In the genomic region with DNA sequence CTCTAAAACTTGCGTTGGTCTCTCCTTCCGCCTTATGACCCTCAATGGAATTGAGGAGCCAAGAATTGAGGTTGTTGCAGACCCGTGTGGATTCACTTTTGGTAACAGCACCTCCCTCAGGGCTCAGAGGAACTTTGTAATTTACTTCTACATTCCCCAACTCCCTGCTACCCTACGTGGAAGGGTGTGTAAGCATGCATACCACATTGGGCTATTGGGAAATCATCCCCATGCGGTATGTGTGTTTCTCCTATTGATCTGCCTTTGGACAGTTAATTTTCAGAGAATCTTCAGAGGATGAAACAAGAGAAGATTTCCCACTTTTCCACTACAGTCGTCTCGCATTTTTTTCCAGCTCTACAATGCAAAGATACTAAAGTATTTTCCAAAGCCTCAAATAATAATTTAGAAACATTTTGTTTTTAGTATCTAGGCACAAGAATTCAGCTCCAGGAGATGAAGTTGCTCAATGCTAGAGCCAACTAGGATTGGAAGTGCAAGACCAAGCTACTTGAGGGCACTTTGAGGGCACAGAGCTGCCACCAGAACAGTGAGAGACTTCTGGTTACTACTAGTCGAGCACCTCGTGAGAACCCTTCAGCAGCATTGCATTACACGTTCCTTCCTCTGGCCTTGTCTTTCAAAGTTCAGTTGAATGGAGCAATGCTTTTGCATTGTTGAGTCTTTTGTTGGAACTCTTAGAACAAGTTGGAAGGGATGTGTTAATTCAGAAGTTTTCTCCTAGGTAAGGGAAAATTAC, we compare ENCODE assay signal across 21 cellular contexts. TPM values are rescaled to one million over a fixed set of nuclear protein-coding genes. Genes with fewer than 3 reads are reported as not detected.
"Had no signal": no experiment of that assay in that cellular context is flagged by ENCODE, and none has a peak within 500 bp of the region (broad histone marks: within the 10 kb centered on the region; RNA-seq: fewer than 3 reads in every experiment).

No MANE protein-coding gene starts in this region.

- H3K4me3 ChIP-seq: coronary artery, tibial artery had no signal

- DNase-seq: activated B cell treated with CpG ODN at 0.5 μM for 24 hours; activated CD4-positive, alpha-beta T cell treated with anti-CD3 and anti-CD28 coated beads for 48 hours; activated CD8-positive, alpha-beta memory T cell treated with anti-CD3 and anti-CD28 coated beads, Interleukin-2, amount 50 U/mL, for 4 hours; activated CD8-positive, alpha-beta T cell treated with anti-CD3 and anti-CD28 coated beads, Interleukin-2, amount 10 ng/mL, durations not matched to agents 7 days and 5 days; activated gamma-delta T cell; activated T-cell treated with anti-CD3 and anti-CD28 coated beads, Interleukin-2, amount 50 U/mL, for 48 hours; amniotic stem cell; foreskin fibroblast; glutamatergic neuron; hypothalamus; stimulated activated naive B cell treated with anti-CD40 and anti-IgM and Interleukin-4, amounts not matched to agents 10 μg/mL and 1 μg/mL and 100 μg/mL, for 72 hours; tibial artery had no signal

- H3K27me3 ChIP-seq: tibial artery had no signal

- ATAC-seq: activated CD8-positive, alpha-beta T cell treated with anti-CD3 and anti-CD28 coated beads, Interleukin-2, amount 10 ng/mL, durations not matched to agents 7 days and 5 days; esophagus mucosa; stimulated activated naive B cell treated with anti-CD40 and anti-IgM and Interleukin-4, amounts not matched to agents 10 μg/mL and 1 μg/mL and 100 μg/mL, for 72 hours had no signal

- H3K27me3 Mint-ChIP-seq: activated B cell treated with CpG ODN at 0.5 μM for 24 hours; activated naive CD8-positive, alpha-beta T cell; brain; central memory CD8-positive, alpha-beta T cell; stimulated activated naive B cell treated with anti-CD40 and anti-IgM and Interleukin-4, amounts not matched to agents 10 μg/mL and 1 μg/mL and 100 μg/mL, for 72 hours had no signal

- H3K4me3 Mint-ChIP-seq: activated B cell treated with CpG ODN at 0.5 μM for 24 hours; activated CD8-positive, alpha-beta T cell treated with anti-CD3 and anti-CD28 coated beads, Interleukin-2, amount 10 ng/mL, durations not matched to agents 7 days and 5 days; activated naive CD8-positive, alpha-beta T cell; central memory CD8-positive, alpha-beta T cell; mesothelial cell of epicardium; stimulated activated naive B cell treated with anti-CD40 and anti-IgM and Interleukin-4, amounts not matched to agents 10 μg/mL and 1 μg/mL and 100 μg/mL, for 72 hours had no signal

- H3K4me1 Mint-ChIP-seq: central memory CD8-positive, alpha-beta T cell had no signal

- H3K27ac ChIP-seq: coronary artery, tibial artery had no signal

- H3K9me3 Mint-ChIP-seq: activated B cell treated with CpG ODN at 0.5 μM for 24 hours; brain; central memory CD8-positive, alpha-beta T cell; mesothelial cell of epicardium; stimulated activated naive B cell treated with anti-CD40 and anti-IgM and Interleukin-4, amounts not matched to agents 10 μg/mL and 1 μg/mL and 100 μg/mL, for 72 hours had no signal

- H3K9me3 ChIP-seq: tibial artery had no signal

- H3K27ac Mint-ChIP-seq: activated B cell treated with CpG ODN at 0.5 μM for 24 hours; activated CD8-positive, alpha-beta T cell treated with anti-CD3 and anti-CD28 coated beads, Interleukin-2, amount 10 ng/mL, durations not matched to agents 7 days and 5 days; activated naive CD8-positive, alpha-beta T cell; mesothelial cell of epicardium; stimulated activated naive B cell treated with anti-CD40 and anti-IgM and Interleukin-4, amounts not matched to agents 10 μg/mL and 1 μg/mL and 100 μg/mL, for 72 hours had no signal

RNA-seq across cellular contexts. Expression of gene SLC45A2, which starts 55.1 kb away (rescaled TPM):
- total RNA-seq: activated B cell treated with CpG ODN at 0.5 μM for 24 hours; esophagus mucosa; kidney epithelial cell; osteocyte; T-helper 1 cell treated with Interleukin-12 subunit alpha and Interleukin-12 subunit beta and Interleukin-4 antibody, amounts not matched to agents 30 ng/mL and 1 ng/mL, for 36 hours had no signal
